Comparison of ENCODE assay signal across 14 cellular contexts in the genomic region with DNA sequence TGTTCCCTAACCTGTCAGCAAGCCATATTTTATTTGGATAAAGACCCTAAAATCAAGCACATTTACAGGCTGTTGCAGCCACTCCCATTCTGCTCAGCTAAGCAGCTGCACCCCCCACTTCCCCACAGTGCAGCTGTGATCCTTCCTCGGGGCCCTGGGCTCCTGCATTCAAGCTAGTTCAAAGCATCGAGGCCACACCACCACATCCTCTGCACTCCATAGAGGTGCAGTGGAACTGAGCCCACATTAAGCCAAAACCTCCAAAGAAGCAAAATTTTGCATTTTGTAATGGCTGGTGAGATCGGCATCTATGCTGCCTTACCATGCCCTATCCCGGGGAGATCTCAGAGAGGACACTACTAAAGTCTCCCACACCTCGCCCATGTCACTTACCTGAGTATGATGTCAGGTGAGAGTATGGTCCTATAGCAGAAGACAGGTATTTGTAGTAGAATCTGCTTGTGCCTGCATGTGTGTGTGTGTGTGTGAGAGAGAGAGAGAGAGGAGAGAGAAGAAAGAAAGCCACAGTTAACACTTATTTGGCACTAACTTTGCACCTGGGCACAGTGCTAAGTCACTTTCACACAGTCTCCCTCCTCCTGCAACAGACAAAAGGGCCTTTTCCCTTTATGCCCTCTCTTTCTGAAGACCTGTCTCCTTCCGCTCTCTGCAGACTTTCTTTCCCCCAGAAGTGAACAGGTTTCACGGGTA.
DNase-seq lines count a peak whose midpoint lies in the region; ATAC-seq lines count a peak whose summit lies in the region.
"Had no signal": no experiment of that assay in that cellular context is flagged by ENCODE, and none has a peak within 500 bp of the region (broad histone marks: within the 10 kb centered on the region; RNA-seq: fewer than 3 reads in every experiment).

No MANE protein-coding gene starts in this region.

- peak overlapping the region; percentile 74 for H3K4me3 Mint-ChIP-seq in activated naive CD8-positive, alpha-beta T cell treated with anti-CD3 and anti-CD28 coated beads, Interleukin-2, amount 10 ng/mL, durations not matched to agents 7 days and 5 days
- H3K4me3 Mint-ChIP-seq: HFFc6 had no signal

- DNase-seq in NAMALWA (ENCODE audit: low spot score) (peak; percentile 33), left ventricle myocardium superior (no peak), NCI-H82 treated with DMSO at 0.1 percent for 48 hours (lab: John Stamatoyannopoulos, UW; ENCODE audit: unreplicated experiment) (no peak), SKM-1 (lab: John Stamatoyannopoulos, UW; ENCODE audit: unreplicated experiment) (no peak)
- DNase-seq in activated CD4-positive, alpha-beta T cell treated with anti-CD3 and anti-CD28 coated beads for 48 hours: peak; percentile 26
- peak; percentile 69 for DNase-seq in activated naive CD8-positive, alpha-beta T cell treated with anti-CD3 and anti-CD28 coated beads, Interleukin-2, amount 10 ng/mL, durations not matched to agents 7 days and 5 days
- peak; percentile 12 to 17 for DNase-seq in stimulated activated CD4-positive, alpha-beta T cell treated with anti-CD3 and anti-CD28 coated beads, Interleukin-4, amount 100 ng/mL, for 4 hours
- DNase-seq: C1 segment of cervical spinal cord, cortex of kidney, foreskin fibroblast, HFFc6, NCI-H510A treated with DMSO at 0.1 percent for 48 hours, upper lobe of left lung had no signal

- POLR2A ChIA-PET in activated naive CD8-positive, alpha-beta T cell treated with anti-CD3 and anti-CD28 coated beads, Interleukin-2, amount 10 ng/mL, durations not matched to agents 7 days and 5 days (lab: Charles Lee): interaction anchor here (0.5 kb wide), 1 partner anchor 9 kb away, joined by 4 read pairs; no protein-coding TSS in a partner anchor

- H3K4me1 Mint-ChIP-seq in activated naive CD8-positive, alpha-beta T cell treated with anti-CD3 and anti-CD28 coated beads, Interleukin-2, amount 10 ng/mL, durations not matched to agents 7 days and 5 days: peaks cover 18% of the 10 kb centered on the region

- intact Hi-C loops in left ventricle myocardium superior (cut with micrococcal nuclease): no loop called here

- H3K27me3 Mint-ChIP-seq in activated naive CD8-positive, alpha-beta T cell treated with anti-CD3 and anti-CD28 coated beads, Interleukin-2, amount 10 ng/mL, durations not matched to agents 7 days and 5 days: no peaks in the 10 kb centered on the region

- H3K27ac Mint-ChIP-seq in activated naive CD8-positive, alpha-beta T cell treated with anti-CD3 and anti-CD28 coated beads, Interleukin-2, amount 10 ng/mL, durations not matched to agents 7 days and 5 days: peak overlapping the region; percentile 93
- H3K27ac Mint-ChIP-seq: HFFc6 had no signal

- H3K36me3 Mint-ChIP-seq in activated naive CD8-positive, alpha-beta T cell treated with anti-CD3 and anti-CD28 coated beads, Interleukin-2, amount 10 ng/mL, durations not matched to agents 7 days and 5 days: no peaks in the 10 kb centered on the region

- H3K9me3 Mint-ChIP-seq in activated naive CD8-positive, alpha-beta T cell treated with anti-CD3 and anti-CD28 coated beads, Interleukin-2, amount 10 ng/mL, durations not matched to agents 7 days and 5 days: no peaks in the 10 kb centered on the region
- H3K9me3 Mint-ChIP-seq: HFFc6 had no signal

- peak; percentile 100 for ATAC-seq in activated naive CD8-positive, alpha-beta T cell treated with anti-CD3 and anti-CD28 coated beads, Interleukin-2, amount 10 ng/mL, durations not matched to agents 7 days and 5 days (ENCODE audit: low read depth)
- ATAC-seq in left ventricle myocardium superior (no peak), GM18867 (IDR thresholded peaks at IDR 0.05; ENCODE audit: unreplicated experiment) (no peak)

Comparison
In these comparisons a context has a peak if more than half of its experiments do, and no peak if none do; other contexts are left out.
1. DNase-seq: peak in NAMALWA (single experiment), activated CD4-positive, alpha-beta T cell treated with anti-CD3 and anti-CD28 coated beads for 48 hours (single experiment), activated naive CD8-positive, alpha-beta T cell treated with anti-CD3 and anti-CD28 coated beads, Interleukin-2, amount 10 ng/mL, durations not matched to agents 7 days and 5 days (single experiment) and stimulated activated CD4-positive, alpha-beta T cell treated with anti-CD3 and anti-CD28 coated beads, Interleukin-4, amount 100 ng/mL, for 4 hours (2 of 2); none in left ventricle myocardium superior (single experiment), NCI-H82 treated with DMSO at 0.1 percent for 48 hours (single experiment) and SKM-1 (single experiment).